In genomic region chr2:96248624-96249023, GRCh38 we compare ENCODE assay signal across 1 cellular context.
TF ChIP-seq lines count a peak whose summit lies in the region.

No MANE protein-coding gene starts in this region.

TF ChIP-seq in HepG2, 621 proteins besides CTCF, POLR2A, EP300 and RAD21:
- no peak for TF ChIP-seq FOXK1 (CRISPR knock-in tag; IDR thresholded peaks at IDR 0.05; ENCODE audit: borderline replicate concordance, low read depth)
- no peak for TF ChIP-seq ZNF264 (CRISPR knock-in tag; IDR thresholded peaks at IDR 0.05)
- TF ChIP-seq ZFP90 (CRISPR knock-in tag; IDR thresholded peaks at IDR 0.05; ENCODE audit: borderline replicate concordance) = no peak
- no peak for TF ChIP-seq ZNF737 (CRISPR knock-in tag; IDR thresholded peaks at IDR 0.05; ENCODE audit: borderline replicate concordance)
- no peak for TF ChIP-seq ZNF598 (CRISPR knock-in tag; IDR thresholded peaks at IDR 0.05; ENCODE audit: borderline replicate concordance)
- peak; percentile 90 for TF ChIP-seq RBM22 (optimal IDR thresholded peaks at IDR 0.05; ENCODE audit: low read length)
- TF ChIP-seq ZNF772 (CRISPR knock-in tag; IDR thresholded peaks at IDR 0.05) = no peak
- no peak for TF ChIP-seq DMAP1 (CRISPR knock-in tag; IDR thresholded peaks at IDR 0.05)
- 0 out of 2 replicates have a peak, but pooled peaks have one; percentile 34 for TF ChIP-seq SP4 (CRISPR knock-in tag; IDR thresholded peaks at IDR 0.05)
- no peak for TF ChIP-seq RBM39 (IDR thresholded peaks at IDR 0.05; ENCODE audit: low read depth, low read length, poor library complexity, severe bottlenecking)
- TF ChIP-seq POLR2G (IDR thresholded peaks at IDR 0.05; ENCODE audit: low read depth, low read length) = peak; percentile 29; the same call in 1 of the 2 replicates
TF ChIP-seq in HepG2: peak in this region for 3.
